Comparison of ENCODE assay signal across 19 cellular contexts in the genomic region with DNA sequence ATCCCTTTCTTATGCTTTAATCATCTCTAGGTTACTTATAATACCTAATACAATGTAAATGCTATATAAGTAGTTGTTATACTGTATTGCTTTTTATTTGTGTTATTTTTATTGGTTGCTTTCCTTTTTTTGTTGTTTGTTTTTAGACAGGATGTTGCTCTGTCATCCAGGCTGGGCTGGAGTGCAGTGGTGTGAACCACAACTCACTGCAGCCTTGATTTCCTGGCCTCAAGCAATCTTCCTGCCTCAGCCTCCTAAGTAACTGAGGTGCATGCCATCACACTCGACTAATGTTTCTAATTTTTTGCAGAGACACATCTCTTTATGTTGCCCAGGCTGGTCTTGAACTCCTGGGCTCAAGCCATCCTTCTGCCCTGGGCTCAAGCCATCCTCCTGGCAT. TPM values are rescaled to one million over a fixed set of nuclear protein-coding genes. Genes with fewer than 3 reads are reported as not detected.
A peak's percentile ranks its signal among the peaks of the same experiment; 100 is the strongest.
DNase-seq lines count a peak whose midpoint lies in the region; ATAC-seq, FAIRE-seq and TF ChIP-seq lines count a peak whose summit lies in the region.
"Had no signal": no experiment of that assay in that cellular context is flagged by ENCODE, and none has a peak within 500 bp of the region (broad histone marks: within the 10 kb centered on the region; RNA-seq: fewer than 3 reads in every experiment).

No MANE protein-coding gene starts in this region.

- peak; percentile 50 for DNase-seq in activated CD4-positive, alpha-beta T cell treated with anti-CD3 and anti-CD28 coated beads, Interleukin-2, amount 10 ng/mL, durations not matched to agents 7 days and 5 days
- DNase-seq in activated CD4-positive, alpha-beta T cell treated with anti-CD3 and anti-CD28 coated beads, Interleukin-2, amount 50 U/mL, for 4 hours, result no peak
- DNase-seq in T-cell, result peak in 24 of 34 experiments; percentile 0 to 28 (median 11)
- no peak for DNase-seq in endothelial cell (ENCODE audit: low spot score)
- no peak for DNase-seq in GM12891 (ENCODE audit: insufficient read length, low spot score)
- no peak for DNase-seq in NCI-H69 (lab: John Stamatoyannopoulos, UW)
- DNase-seq in DMS153 (lab: John Stamatoyannopoulos, UW), result no peak
- DNase-seq: NCI-H1417, NCI-H1930, NCI-H2171, NCI-H510A treated with DMSO at 0.1 percent for 48 hours had no signal

- TF ChIP-seq POLR2A in GM12891 (IDR thresholded peaks at IDR 0.05; ENCODE audit: low read depth, low read length), result no peak

- H3K4me2 ChIP-seq in BLaER1 treated with 17β-estradiol and CSF1 and Interleukin-3, amounts not matched to agents 10 nM and 100 nM, result peak overlapping the region in 8 of 11 experiments; percentile 4 to 47 (median 28); a peak in 10 of 22 replicates
- H3K4me2 ChIP-seq: GM23338 had no signal

- H3K4me1 ChIP-seq in BLaER1 treated with 17β-estradiol and CSF1 and Interleukin-3, amounts not matched to agents 10 nM and 100 nM, result peaks cover 0 to 32% (median 16%) of the 10 kb centered on the region in 10 experiments; a peak in 17 of 20 replicates

- H3K4me3 ChIP-seq in BLaER1 treated with 17β-estradiol and CSF1 and Interleukin-3, amounts not matched to agents 10 nM and 100 nM, result no peak overlapping the region
- H3K4me3 ChIP-seq: GM23338 had no signal

- no peak for FAIRE-seq in GM12891 (lab: Jason Lieb, UNC)
- FAIRE-seq: D721Med had no signal

- no peak overlapping the region for H3K27ac ChIP-seq in BLaER1 treated with 17β-estradiol and CSF1 and Interleukin-3, amounts not matched to agents 10 nM and 100 nM
- H3K27ac ChIP-seq: RWPE1 had no signal

- H3K27me3 ChIP-seq in BLaER1 treated with 17β-estradiol and CSF1 and Interleukin-3, amounts not matched to agents 10 nM and 100 nM, result no peaks in the 10 kb centered on the region

- H3K9me3 ChIP-seq in BLaER1 treated with 17β-estradiol and CSF1 and Interleukin-3, amounts not matched to agents 10 nM and 100 nM (replicated peaks in 1 of 11), result peaks cover 6 to 13% (median 10%) of the 10 kb centered on the region in 11 experiments; a peak in 16 of 22 replicates

- peak overlapping the region; percentile 77 for H3K27ac Mint-ChIP-seq in activated CD4-positive, alpha-beta T cell treated with anti-CD3 and anti-CD28 coated beads, Interleukin-2, amount 10 ng/mL, durations not matched to agents 7 days and 5 days
- H3K27ac Mint-ChIP-seq in T-cell (peak overlapping the region; percentile 71 to 89), endothelial cell (ENCODE audit: unreplicated experiment) (peak overlapping the region; percentile 57)
- H3K27ac Mint-ChIP-seq: GM23338 had no signal

- ATAC-seq in T-cell (replicated peaks in 1 of 4), result peak in 3 of 4 experiments; percentile 61 to 80 (median 63)
- ATAC-seq: GM23338 had no signal

- no peaks in the 10 kb centered on the region for H3K36me3 ChIP-seq in BLaER1 treated with 17β-estradiol and CSF1 and Interleukin-3, amounts not matched to agents 10 nM and 100 nM

- H3K4me3 Mint-ChIP-seq in activated CD4-positive, alpha-beta T cell treated with anti-CD3 and anti-CD28 coated beads, Interleukin-2, amount 10 ng/mL, durations not matched to agents 7 days and 5 days, result peak overlapping the region; percentile 4
- H3K4me3 Mint-ChIP-seq in T-cell, result peak overlapping the region in 1 of 3 donors; percentile 25
- H3K4me3 Mint-ChIP-seq in endothelial cell (ENCODE audit: unreplicated experiment), result no peak overlapping the region
- H3K4me3 Mint-ChIP-seq: GM23338 had no signal

- H3K9ac ChIP-seq in BLaER1 treated with 17β-estradiol and CSF1 and Interleukin-3, amounts not matched to agents 10 nM and 100 nM, result no peak overlapping the region

- peaks cover 29% of the 10 kb centered on the region for H3K4me1 Mint-ChIP-seq in activated CD4-positive, alpha-beta T cell treated with anti-CD3 and anti-CD28 coated beads, Interleukin-2, amount 10 ng/mL, durations not matched to agents 7 days and 5 days
- H3K4me1 Mint-ChIP-seq in T-cell (peaks cover 24 to 45% (median 34%) of the 10 kb centered on the region in 3 donors), endothelial cell (ENCODE audit: unreplicated experiment) (peaks cover 12% of the 10 kb centered on the region)
- H3K4me1 Mint-ChIP-seq: GM23338 had no signal

- POLR2A ChIA-PET in activated CD4-positive, alpha-beta T cell treated with anti-CD3 and anti-CD28 coated beads, Interleukin-2, amount 10 ng/mL, durations not matched to agents 7 days and 5 days (lab: Charles Lee), result no interaction called here
- POLR2A ChIA-PET in T-cell (lab: Charles Lee), result interaction anchor here in 1 of 2 donors (0.6 kb wide), 1 partner anchor 171 kb away, joined by 5 read pairs; no protein-coding TSS in a partner anchor

- no peaks in the 10 kb centered on the region for H4K20me1 ChIP-seq in BLaER1 treated with 17β-estradiol and CSF1 and Interleukin-3, amounts not matched to agents 10 nM and 100 nM

- CTCF ChIA-PET in activated CD4-positive, alpha-beta T cell treated with anti-CD3 and anti-CD28 coated beads, Interleukin-2, amount 10 ng/mL, durations not matched to agents 7 days and 5 days (lab: Charles Lee), result no interaction called here
- CTCF ChIA-PET in T-cell (lab: Charles Lee), result no interaction called here

- no peaks in the 10 kb centered on the region for H3K36me3 Mint-ChIP-seq in activated CD4-positive, alpha-beta T cell treated with anti-CD3 and anti-CD28 coated beads, Interleukin-2, amount 10 ng/mL, durations not matched to agents 7 days and 5 days (ENCODE audit: low read depth)
- H3K36me3 Mint-ChIP-seq in T-cell (no peaks in the 10 kb centered on the region), endothelial cell (ENCODE audit: low read depth, unreplicated experiment) (no peaks in the 10 kb centered on the region)
- H3K36me3 Mint-ChIP-seq: IgD-negative memory B cell had no signal

- H3K9me3 Mint-ChIP-seq in activated CD4-positive, alpha-beta T cell treated with anti-CD3 and anti-CD28 coated beads, Interleukin-2, amount 10 ng/mL, durations not matched to agents 7 days and 5 days, result no peaks in the 10 kb centered on the region
- H3K9me3 Mint-ChIP-seq in T-cell (peaks cover 3 to 4% (median 3%) of the 10 kb centered on the region in 3 donors), endothelial cell (ENCODE audit: unreplicated experiment) (peaks cover 4% of the 10 kb centered on the region)

- TF ChIP-seq CTCF in endothelial cell (IDR thresholded peaks at IDR 0.05; ENCODE audit: unreplicated experiment), result no peak

- peaks cover 4% of the 10 kb centered on the region for H3K27me3 Mint-ChIP-seq in activated CD4-positive, alpha-beta T cell treated with anti-CD3 and anti-CD28 coated beads, Interleukin-2, amount 10 ng/mL, durations not matched to agents 7 days and 5 days
- H3K27me3 Mint-ChIP-seq in T-cell (peaks cover 0 to 8% of the 10 kb centered on the region in 2 donors), endothelial cell (ENCODE audit: unreplicated experiment) (peaks cover 2% of the 10 kb centered on the region)
- H3K27me3 Mint-ChIP-seq: IgD-negative memory B cell had no signal

TF ChIP-seq in GM12891, 5 proteins besides CTCF, POLR2A, EP300 and RAD21:
- TF ChIP-seq TAF1 (IDR thresholded peaks at IDR 0.05; ENCODE audit: low read depth, low read length) (no peak), POU2F2 (IDR thresholded peaks at IDR 0.05; ENCODE audit: low read depth, low read length) (no peak), POLR2AphosphoS5 (IDR thresholded peaks at IDR 0.05; ENCODE audit: low read depth, low read length) (no peak), SPI1 (IDR thresholded peaks at IDR 0.05; ENCODE audit: low read depth, low read length) (no peak), PAX5 (IDR thresholded peaks at IDR 0.05; ENCODE audit: insufficient read depth, low read length, severe bottlenecking) (no peak)

RNA-seq across cellular contexts. Expression of a gene that starts 26.9 kb away (rescaled TPM):
- not detected for total RNA-seq in activated CD4-positive, alpha-beta T cell treated with anti-CD3 and anti-CD28 coated beads, Interleukin-2, amount 10 ng/mL, durations not matched to agents 7 days and 5 days
- total RNA-seq in T-cell, result not detected
- total RNA-seq in endothelial cell (ENCODE audit: unreplicated experiment), result not detected
- not detected for polyA plus RNA-seq in GM12891 (2012; ENCODE audit: low read depth, missing spikeins)
- total RNA-seq: A172, GM23338, HT1080, OCI-LY7 had no signal
- polyA plus RNA-seq: GM23338, IgD-negative memory B cell had no signal

Comparison
In these comparisons a context has a peak if more than half of its experiments do, and no peak if none do; other contexts are left out.
1. DNase-seq: peak in activated CD4-positive, alpha-beta T cell treated with anti-CD3 and anti-CD28 coated beads, Interleukin-2, amount 10 ng/mL, durations not matched to agents 7 days and 5 days (single experiment) and T-cell (24 of 34); none in activated CD4-positive, alpha-beta T cell treated with anti-CD3 and anti-CD28 coated beads, Interleukin-2, amount 50 U/mL, for 4 hours (0 of 2), endothelial cell (single experiment), GM12891 (single experiment), NCI-H69 (single experiment) and DMS153 (single experiment).
2. Peak in every context shown above with its lines, with median percentiles within 50 percentile points of each other: H3K27ac Mint-ChIP-seq.